In the genomic region with DNA sequence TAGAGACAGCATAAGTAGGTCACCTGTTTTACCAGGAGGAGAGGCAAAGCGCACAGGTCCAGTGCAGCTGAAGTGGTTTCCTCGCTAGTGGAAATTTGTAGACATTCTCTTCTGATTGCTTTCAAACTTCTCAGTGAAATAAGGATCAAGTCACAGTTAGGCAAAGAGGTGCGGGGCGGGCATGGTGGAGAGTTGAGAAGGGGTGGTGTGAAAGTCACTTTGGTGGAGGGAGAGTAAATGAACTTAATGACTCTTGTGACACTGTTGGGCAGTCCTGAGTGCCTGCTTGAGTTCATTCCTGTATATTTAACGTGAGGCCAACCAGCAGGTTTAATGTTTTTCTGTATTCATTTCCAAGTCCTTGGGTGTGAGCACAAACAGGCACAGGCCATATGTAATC, we compare ENCODE assay signal across 16 cellular contexts.
"Had no signal": no experiment of that assay in that cellular context is flagged by ENCODE, and none has a peak within 500 bp of the region (broad histone marks: within the 10 kb centered on the region; RNA-seq: fewer than 3 reads in every experiment).

No MANE protein-coding gene starts in this region.

- ATAC-seq: foreskin keratinocyte; left ventricle myocardium superior; mucosa of descending colon; naive thymus-derived CD8-positive, alpha-beta T cell; pancreas; right cardiac atrium had no signal

- H3K9me3 ChIP-seq: mucosa of descending colon, pancreas had no signal

- H3K27ac Mint-ChIP-seq: endodermal cell; immature natural killer cell; naive thymus-derived CD8-positive, alpha-beta T cell; progenitor cell of endocrine pancreas had no signal

- H3K4me3 Mint-ChIP-seq: endodermal cell; immature natural killer cell; naive thymus-derived CD8-positive, alpha-beta T cell had no signal

- DNase-seq: effector CD4-positive, alpha-beta T cell; endodermal cell; erythroblast; foreskin keratinocyte; immature natural killer cell; left ventricle myocardium superior; mucosa of descending colon; naive thymus-derived CD8-positive, alpha-beta T cell; pancreas; right cardiac atrium; small intestine; stimulated activated CD4-positive, alpha-beta T cell treated with anti-CD3 and anti-CD28 coated beads, Interleukin-12 subunit alpha, Interleukin-12 subunit beta, amount 100 ng/mL, for 4 hours; stimulated activated naive CD4-positive, alpha-beta T cell treated with Interleukin-2 at 50 U/mL for 16 hours; trophoblast cell had no signal

- H3K27me3 Mint-ChIP-seq: naive thymus-derived CD8-positive, alpha-beta T cell; progenitor cell of endocrine pancreas had no signal

- H3K4me1 Mint-ChIP-seq: immature natural killer cell; naive thymus-derived CD8-positive, alpha-beta T cell had no signal

- H3K4me3 ChIP-seq: coronary artery, mucosa of descending colon, pancreas had no signal

- H3K36me3 ChIP-seq: pancreas had no signal

- H3K27me3 ChIP-seq: foreskin keratinocyte, pancreas had no signal

- H3K27ac ChIP-seq: coronary artery, foreskin keratinocyte, pancreas had no signal

- H3K4me1 ChIP-seq: foreskin keratinocyte, pancreas had no signal
